Comparison of ENCODE assay signal across 1 cellular context in the genomic region with DNA sequence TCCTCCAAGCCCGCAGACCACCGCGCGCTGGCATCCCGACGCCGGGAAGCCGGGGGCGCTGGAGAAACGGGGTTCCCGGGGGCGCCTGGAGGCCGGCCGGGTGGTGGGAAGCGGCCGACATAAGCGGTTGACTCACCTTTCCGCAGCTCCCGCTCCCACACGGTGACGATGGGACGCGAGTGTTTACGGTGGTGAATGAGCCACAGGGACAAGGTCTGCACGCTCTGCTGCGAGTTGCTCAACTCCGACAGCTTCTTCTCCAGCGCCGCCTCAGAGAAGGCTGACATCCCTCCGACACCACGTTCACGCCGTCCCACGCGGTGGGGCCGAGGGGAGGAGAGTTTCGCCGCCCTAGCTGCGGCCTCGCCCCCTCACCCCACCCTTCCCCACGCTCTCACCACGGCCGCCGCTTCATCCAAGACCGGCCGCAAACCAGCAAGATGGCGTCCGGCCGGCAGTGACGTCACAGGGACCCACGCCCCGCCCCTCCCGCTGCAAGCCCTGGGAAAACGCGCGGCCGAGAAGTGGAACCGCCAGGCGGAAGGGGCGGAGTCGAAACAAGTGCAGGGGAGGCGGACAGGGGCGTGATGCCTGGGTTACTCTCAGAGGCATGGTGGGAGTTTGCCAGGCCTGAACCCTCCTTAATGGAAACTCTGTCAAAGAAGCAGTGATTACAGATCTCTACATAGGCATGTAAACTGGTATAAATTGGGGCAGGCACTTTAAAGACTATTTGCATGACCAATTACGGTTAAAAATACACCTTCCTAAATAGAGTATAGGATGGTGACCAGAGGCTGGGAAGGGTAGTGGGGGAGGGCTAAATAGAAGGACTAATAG.
TF ChIP-seq lines count a peak whose summit lies in the region.

A gene with protein sequence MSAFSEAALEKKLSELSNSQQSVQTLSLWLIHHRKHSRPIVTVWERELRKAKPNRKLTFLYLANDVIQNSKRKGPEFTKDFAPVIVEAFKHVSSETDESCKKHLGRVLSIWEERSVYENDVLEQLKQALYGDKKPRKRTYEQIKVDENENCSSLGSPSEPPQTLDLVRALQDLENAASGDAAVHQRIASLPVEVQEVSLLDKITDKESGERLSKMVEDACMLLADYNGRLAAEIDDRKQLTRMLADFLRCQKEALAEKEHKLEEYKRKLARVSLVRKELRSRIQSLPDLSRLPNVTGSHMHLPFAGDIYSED (minus strand): TSS at position 442 of the 840 bp plus-strand sequence. CDS start 155 bp downstream, at position 287.

TF ChIP-seq in HepG2, 621 proteins besides CTCF, POLR2A, EP300 and RAD21 (continued from another document and continues in another):
- TF ChIP-seq THRA (CRISPR knock-in tag; IDR thresholded peaks at IDR 0.05; ENCODE audit: borderline replicate concordance) (0 out of 2 replicates have a peak, but pooled peaks have one; percentile 14), ZNF10 (CRISPR knock-in tag; IDR thresholded peaks at IDR 0.05; ENCODE audit: borderline replicate concordance, low read depth) (no peak), NONO (IDR thresholded peaks at IDR 0.05) (no peak), NONO (CRISPR knock-in tag; conservative IDR thresholded peaks at IDR 0.05) (peak; percentile 97), ZNF292 (CRISPR knock-in tag; IDR thresholded peaks at IDR 0.05; ENCODE audit: borderline replicate concordance, low read depth) (peak; percentile 82; the same call in 1 of the 2 replicates), GTF2F1 (IDR thresholded peaks at IDR 0.05; ENCODE audit: low read length) (no peak), ZNF350 (CRISPR knock-in tag; IDR thresholded peaks at IDR 0.05; ENCODE audit: borderline replicate concordance, low read depth) (peak; percentile 78; the same call in 1 of the 2 replicates), CENPX (CRISPR knock-in tag; IDR thresholded peaks at IDR 0.05) (no peak), NFE2 (CRISPR knock-in tag; IDR thresholded peaks at IDR 0.05) (no peak), ZNF550 (CRISPR knock-in tag; IDR thresholded peaks at IDR 0.05; ENCODE audit: borderline replicate concordance) (no peak), GABPB1 (CRISPR knock-in tag; IDR thresholded peaks at IDR 0.05) (peak; percentile 96), TEAD2 (CRISPR knock-in tag; IDR thresholded peaks at IDR 0.05) (no peak), PHF20 (CRISPR knock-in tag; IDR thresholded peaks at IDR 0.05) (peak; percentile 87), GZF1 (CRISPR knock-in tag; IDR thresholded peaks at IDR 0.05) (no peak), ZSCAN21 (CRISPR knock-in tag; IDR thresholded peaks at IDR 0.05; ENCODE audit: borderline replicate concordance) (peak; percentile 63; the same call in 1 of the 2 replicates), NFYB (CRISPR knock-in tag; IDR thresholded peaks at IDR 0.05) (peak; percentile 58), ZNF260 (CRISPR knock-in tag; IDR thresholded peaks at IDR 0.05; ENCODE audit: borderline replicate concordance, low read depth) (no peak), EED (CRISPR knock-in tag; IDR thresholded peaks at IDR 0.05) (no peak), ARNT (IDR thresholded peaks at IDR 0.05) (no peak), ZNF839 (CRISPR knock-in tag; IDR thresholded peaks at IDR 0.05; ENCODE audit: borderline replicate concordance) (no peak; the same call in 1 of the 2 replicates), CEBPZ (IDR thresholded peaks at IDR 0.05; ENCODE audit: low read length) (no peak), FLYWCH1 (CRISPR knock-in tag; IDR thresholded peaks at IDR 0.05) (no peak), ZBTB42 (CRISPR knock-in tag; IDR thresholded peaks at IDR 0.05) (no peak), THAP11 (CRISPR knock-in tag; IDR thresholded peaks at IDR 0.05) (peak; percentile 87), ZNF44 (CRISPR knock-in tag; IDR thresholded peaks at IDR 0.05) (no peak), SAP130 (CRISPR knock-in tag; IDR thresholded peaks at IDR 0.05; ENCODE audit: low read depth) (peak; percentile 92), HOXA3 (CRISPR knock-in tag; IDR thresholded peaks at IDR 0.05) (peak; percentile 99), ATF5 (CRISPR knock-in tag; IDR thresholded peaks at IDR 0.05; ENCODE audit: low read depth) (no peak), MTA3 (CRISPR knock-in tag; IDR thresholded peaks at IDR 0.05) (no peak), NR2C2 (CRISPR knock-in tag; IDR thresholded peaks at IDR 0.05; ENCODE audit: borderline replicate concordance) (peak; percentile 29; the same call in 1 of the 2 replicates), ZNF230 (CRISPR knock-in tag; IDR thresholded peaks at IDR 0.05) (0 out of 2 replicates have a peak, but pooled peaks have one; percentile 30), ZNF678 (CRISPR knock-in tag; IDR thresholded peaks at IDR 0.05) (no peak), ZNF460 (CRISPR knock-in tag; IDR thresholded peaks at IDR 0.05; ENCODE audit: borderline replicate concordance) (no peak), SNAPC2 (CRISPR knock-in tag; IDR thresholded peaks at IDR 0.05) (no peak), EHMT2 (IDR thresholded peaks at IDR 0.05; ENCODE audit: borderline replicate concordance, low read depth, low read length) (no peak)
- TF ChIP-seq, protein P1, sequence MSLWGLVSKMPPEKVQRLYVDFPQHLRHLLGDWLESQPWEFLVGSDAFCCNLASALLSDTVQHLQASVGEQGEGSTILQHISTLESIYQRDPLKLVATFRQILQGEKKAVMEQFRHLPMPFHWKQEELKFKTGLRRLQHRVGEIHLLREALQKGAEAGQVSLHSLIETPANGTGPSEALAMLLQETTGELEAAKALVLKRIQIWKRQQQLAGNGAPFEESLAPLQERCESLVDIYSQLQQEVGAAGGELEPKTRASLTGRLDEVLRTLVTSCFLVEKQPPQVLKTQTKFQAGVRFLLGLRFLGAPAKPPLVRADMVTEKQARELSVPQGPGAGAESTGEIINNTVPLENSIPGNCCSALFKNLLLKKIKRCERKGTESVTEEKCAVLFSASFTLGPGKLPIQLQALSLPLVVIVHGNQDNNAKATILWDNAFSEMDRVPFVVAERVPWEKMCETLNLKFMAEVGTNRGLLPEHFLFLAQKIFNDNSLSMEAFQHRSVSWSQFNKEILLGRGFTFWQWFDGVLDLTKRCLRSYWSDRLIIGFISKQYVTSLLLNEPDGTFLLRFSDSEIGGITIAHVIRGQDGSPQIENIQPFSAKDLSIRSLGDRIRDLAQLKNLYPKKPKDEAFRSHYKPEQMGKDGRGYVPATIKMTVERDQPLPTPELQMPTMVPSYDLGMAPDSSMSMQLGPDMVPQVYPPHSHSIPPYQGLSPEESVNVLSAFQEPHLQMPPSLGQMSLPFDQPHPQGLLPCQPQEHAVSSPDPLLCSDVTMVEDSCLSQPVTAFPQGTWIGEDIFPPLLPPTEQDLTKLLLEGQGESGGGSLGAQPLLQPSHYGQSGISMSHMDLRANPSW (CRISPR knock-in tag; IDR thresholded peaks at IDR 0.05; ENCODE audit: borderline replicate concordance), result no peak
- TF ChIP-seq, protein P2, sequence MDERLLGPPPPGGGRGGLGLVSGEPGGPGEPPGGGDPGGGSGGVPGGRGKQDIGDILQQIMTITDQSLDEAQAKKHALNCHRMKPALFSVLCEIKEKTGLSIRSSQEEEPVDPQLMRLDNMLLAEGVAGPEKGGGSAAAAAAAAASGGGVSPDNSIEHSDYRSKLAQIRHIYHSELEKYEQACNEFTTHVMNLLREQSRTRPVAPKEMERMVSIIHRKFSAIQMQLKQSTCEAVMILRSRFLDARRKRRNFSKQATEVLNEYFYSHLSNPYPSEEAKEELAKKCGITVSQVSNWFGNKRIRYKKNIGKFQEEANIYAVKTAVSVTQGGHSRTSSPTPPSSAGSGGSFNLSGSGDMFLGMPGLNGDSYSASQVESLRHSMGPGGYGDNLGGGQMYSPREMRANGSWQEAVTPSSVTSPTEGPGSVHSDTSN (CRISPR knock-in tag; IDR thresholded peaks at IDR 0.05), result no peak
- TF ChIP-seq, protein P3, sequence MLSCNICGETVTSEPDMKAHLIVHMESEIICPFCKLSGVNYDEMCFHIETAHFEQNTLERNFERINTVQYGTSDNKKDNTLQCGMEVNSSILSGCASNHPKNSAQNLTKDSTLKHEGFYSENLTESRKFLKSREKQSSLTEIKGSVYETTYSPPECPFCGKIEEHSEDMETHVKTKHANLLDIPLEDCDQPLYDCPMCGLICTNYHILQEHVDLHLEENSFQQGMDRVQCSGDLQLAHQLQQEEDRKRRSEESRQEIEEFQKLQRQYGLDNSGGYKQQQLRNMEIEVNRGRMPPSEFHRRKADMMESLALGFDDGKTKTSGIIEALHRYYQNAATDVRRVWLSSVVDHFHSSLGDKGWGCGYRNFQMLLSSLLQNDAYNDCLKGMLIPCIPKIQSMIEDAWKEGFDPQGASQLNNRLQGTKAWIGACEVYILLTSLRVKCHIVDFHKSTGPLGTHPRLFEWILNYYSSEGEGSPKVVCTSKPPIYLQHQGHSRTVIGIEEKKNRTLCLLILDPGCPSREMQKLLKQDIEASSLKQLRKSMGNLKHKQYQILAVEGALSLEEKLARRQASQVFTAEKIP (CRISPR knock-in tag; IDR thresholded peaks at IDR 0.05; ENCODE audit: borderline replicate concordance), result no peak
- TF ChIP-seq, protein P4, sequence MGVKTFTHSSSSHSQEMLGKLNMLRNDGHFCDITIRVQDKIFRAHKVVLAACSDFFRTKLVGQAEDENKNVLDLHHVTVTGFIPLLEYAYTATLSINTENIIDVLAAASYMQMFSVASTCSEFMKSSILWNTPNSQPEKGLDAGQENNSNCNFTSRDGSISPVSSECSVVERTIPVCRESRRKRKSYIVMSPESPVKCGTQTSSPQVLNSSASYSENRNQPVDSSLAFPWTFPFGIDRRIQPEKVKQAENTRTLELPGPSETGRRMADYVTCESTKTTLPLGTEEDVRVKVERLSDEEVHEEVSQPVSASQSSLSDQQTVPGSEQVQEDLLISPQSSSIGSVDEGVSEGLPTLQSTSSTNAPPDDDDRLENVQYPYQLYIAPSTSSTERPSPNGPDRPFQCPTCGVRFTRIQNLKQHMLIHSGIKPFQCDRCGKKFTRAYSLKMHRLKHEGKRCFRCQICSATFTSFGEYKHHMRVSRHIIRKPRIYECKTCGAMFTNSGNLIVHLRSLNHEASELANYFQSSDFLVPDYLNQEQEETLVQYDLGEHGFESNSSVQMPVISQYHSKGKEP (CRISPR knock-in tag; IDR thresholded peaks at IDR 0.05), result no peak
- TF ChIP-seq, protein P5, sequence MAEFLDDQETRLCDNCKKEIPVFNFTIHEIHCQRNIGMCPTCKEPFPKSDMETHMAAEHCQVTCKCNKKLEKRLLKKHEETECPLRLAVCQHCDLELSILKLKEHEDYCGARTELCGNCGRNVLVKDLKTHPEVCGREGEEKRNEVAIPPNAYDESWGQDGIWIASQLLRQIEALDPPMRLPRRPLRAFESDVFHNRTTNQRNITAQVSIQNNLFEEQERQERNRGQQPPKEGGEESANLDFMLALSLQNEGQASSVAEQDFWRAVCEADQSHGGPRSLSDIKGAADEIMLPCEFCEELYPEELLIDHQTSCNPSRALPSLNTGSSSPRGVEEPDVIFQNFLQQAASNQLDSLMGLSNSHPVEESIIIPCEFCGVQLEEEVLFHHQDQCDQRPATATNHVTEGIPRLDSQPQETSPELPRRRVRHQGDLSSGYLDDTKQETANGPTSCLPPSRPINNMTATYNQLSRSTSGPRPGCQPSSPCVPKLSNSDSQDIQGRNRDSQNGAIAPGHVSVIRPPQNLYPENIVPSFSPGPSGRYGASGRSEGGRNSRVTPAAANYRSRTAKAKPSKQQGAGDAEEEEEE (CRISPR knock-in tag; IDR thresholded peaks at IDR 0.05; ENCODE audit: borderline replicate concordance), result no peak
